ENCODE assay signal across 8 cellular contexts in genomic region chr4:109433281-109434006, GRCh38. TPM values are rescaled to one million over a fixed set of nuclear protein-coding genes. Genes with fewer than 3 reads are reported as not detected.
DNase-seq lines count a peak whose midpoint lies in the region; ATAC-seq and TF ChIP-seq lines count a peak whose summit lies in the region.

Gene SEC24B (plus strand): TSS chr4:109433815. CDS start chr4:109433870, 55 bp downstream.

- DNase-seq in CD14-positive monocyte (ENCODE audit: low spot score) (peak; percentile 90), NCI-H774 (lab: John Stamatoyannopoulos, UW) (peak; percentile 48), memory B cell (ENCODE audit: low spot score in 2 of 2) (peak; percentile 90 to 94)
- peak; percentile 93 for DNase-seq in activated CD8-positive, alpha-beta T cell treated with anti-CD3 and anti-CD28 coated beads, Interleukin-2, amount 10 ng/mL, durations not matched to agents 7 days and 5 days
- DNase-seq in effector CD4-positive, alpha-beta T cell = peak; percentile 87
- peak; percentile 79 for DNase-seq in stimulated activated CD8-positive, alpha-beta memory T cell treated with anti-CD3 and anti-CD28 coated beads, Interleukin-12 subunit alpha, Interleukin-12 subunit beta, amount 100 ng/mL, for 4 hours (ENCODE audit: low read depth)

- H3K27ac Mint-ChIP-seq in CD14-positive monocyte (peak within 1 kb of the TSS; percentile 71 to 89 (median 81)), memory B cell (peak within 1 kb of the TSS; percentile 87)
- H3K27ac Mint-ChIP-seq in activated CD8-positive, alpha-beta T cell treated with anti-CD3 and anti-CD28 coated beads, Interleukin-2, amount 10 ng/mL, durations not matched to agents 7 days and 5 days = peak within 1 kb of the TSS; percentile 88

- H3K4me3 Mint-ChIP-seq in CD14-positive monocyte (peak within 1 kb of the TSS; percentile 84), memory B cell (peak within 1 kb of the TSS; percentile 83)
- peak within 1 kb of the TSS; percentile 89 for H3K4me3 Mint-ChIP-seq in activated CD8-positive, alpha-beta T cell treated with anti-CD3 and anti-CD28 coated beads, Interleukin-2, amount 10 ng/mL, durations not matched to agents 7 days and 5 days

- H3K4me1 Mint-ChIP-seq in CD14-positive monocyte (peaks cover 33% of the 10 kb centered on the region), memory B cell (peaks cover 30% of the 10 kb centered on the region)
- peaks cover 47% of the 10 kb centered on the region for H3K4me1 Mint-ChIP-seq in activated CD8-positive, alpha-beta T cell treated with anti-CD3 and anti-CD28 coated beads, Interleukin-2, amount 10 ng/mL, durations not matched to agents 7 days and 5 days (ENCODE audit: low read depth)

- H3K9me3 Mint-ChIP-seq in CD14-positive monocyte = no peaks in the 10 kb centered on the region
- H3K9me3 Mint-ChIP-seq in activated CD8-positive, alpha-beta T cell treated with anti-CD3 and anti-CD28 coated beads, Interleukin-2, amount 10 ng/mL, durations not matched to agents 7 days and 5 days (ENCODE audit: insufficient read depth) = no peaks in the 10 kb centered on the region
- H3K9me3 Mint-ChIP-seq in memory B cell = no peaks in the 10 kb centered on the region

- ATAC-seq in GM19328 (IDR thresholded peaks at IDR 0.05; ENCODE audit: unreplicated experiment) (peak; percentile 93), HG03469 (IDR thresholded peaks at IDR 0.05; ENCODE audit: unreplicated experiment) (peak; percentile 78), memory B cell (ENCODE audit: low read depth) (peak; percentile 90)
- ATAC-seq in activated CD8-positive, alpha-beta T cell treated with anti-CD3 and anti-CD28 coated beads, Interleukin-2, amount 10 ng/mL, durations not matched to agents 7 days and 5 days = peak; percentile 92

- H3K27me3 Mint-ChIP-seq in CD14-positive monocyte (ENCODE audit: low read depth in 3 of 3) (peaks cover 0 to 2% (median 0%) of the 10 kb centered on the region in 3 donors), memory B cell (no peaks in the 10 kb centered on the region)
- no peaks in the 10 kb centered on the region for H3K27me3 Mint-ChIP-seq in activated CD8-positive, alpha-beta T cell treated with anti-CD3 and anti-CD28 coated beads, Interleukin-2, amount 10 ng/mL, durations not matched to agents 7 days and 5 days (ENCODE audit: low read depth)

- POLR2A ChIA-PET in activated CD8-positive, alpha-beta T cell treated with anti-CD3 and anti-CD28 coated beads, Interleukin-2, amount 10 ng/mL, durations not matched to agents 7 days and 5 days (lab: Charles Lee) = interaction anchor here (0.5 to 2.4 kb wide), 7 partner anchors 10 to 1256 kb away, joined by 3 to 16 read pairs (median 4); partner anchors contain the start of genes CASP6, GAR1 and MCUB

- CTCF ChIA-PET in activated CD8-positive, alpha-beta T cell treated with anti-CD3 and anti-CD28 coated beads, Interleukin-2, amount 10 ng/mL, durations not matched to agents 7 days and 5 days (lab: Charles Lee) = interaction anchor here (0.5 to 3.5 kb wide), 42 partner anchors 8 to 545 kb away, joined by 3 to 23 read pairs (median 4); partner anchors contain the start of genes CASP6, GAR1, MCUB and PLA2G12A

- peak; percentile 97 for TF ChIP-seq CTCF in CD14-positive monocyte (IDR thresholded peaks at IDR 0.05)

- intact Hi-C loops in CD14-positive monocyte (cut with micrococcal nuclease) = loop anchor here (1.0 to 10.0 kb wide), 5 partner anchors 11 to 819 kb away; partner anchors contain the start of genes CASP6 (in 1 of the 2), GAR1 (in 1 of the 2) and MCUB (in 1 of the 2)

- H3K36me3 Mint-ChIP-seq in CD14-positive monocyte = peaks cover 9 to 12% of the 10 kb centered on the region in 2 donors
- peaks cover 8% of the 10 kb centered on the region for H3K36me3 Mint-ChIP-seq in activated CD8-positive, alpha-beta T cell treated with anti-CD3 and anti-CD28 coated beads, Interleukin-2, amount 10 ng/mL, durations not matched to agents 7 days and 5 days (ENCODE audit: low read depth)
- peaks cover 3% of the 10 kb centered on the region for H3K36me3 Mint-ChIP-seq in memory B cell

RNA-seq across cellular contexts. Expression of gene SEC24B, which starts in this region (rescaled TPM):
- 10 to 100 TPM in 1 of 2 donors, 1 to 10 TPM in 1; 8.0 to 11.8 TPM for polyA plus RNA-seq in CD14-positive monocyte
- total RNA-seq in activated CD8-positive, alpha-beta T cell treated with anti-CD3 and anti-CD28 coated beads, Interleukin-2, amount 10 ng/mL, durations not matched to agents 7 days and 5 days = 10 to 100 TPM; 22.8 to 22.9 TPM

Comparison
In these comparisons a context has a peak if more than half of its experiments do, and no peak if none do; other contexts are left out.
1. Peak in every context shown above with its lines: DNase-seq and ATAC-seq.